In the genomic region with DNA sequence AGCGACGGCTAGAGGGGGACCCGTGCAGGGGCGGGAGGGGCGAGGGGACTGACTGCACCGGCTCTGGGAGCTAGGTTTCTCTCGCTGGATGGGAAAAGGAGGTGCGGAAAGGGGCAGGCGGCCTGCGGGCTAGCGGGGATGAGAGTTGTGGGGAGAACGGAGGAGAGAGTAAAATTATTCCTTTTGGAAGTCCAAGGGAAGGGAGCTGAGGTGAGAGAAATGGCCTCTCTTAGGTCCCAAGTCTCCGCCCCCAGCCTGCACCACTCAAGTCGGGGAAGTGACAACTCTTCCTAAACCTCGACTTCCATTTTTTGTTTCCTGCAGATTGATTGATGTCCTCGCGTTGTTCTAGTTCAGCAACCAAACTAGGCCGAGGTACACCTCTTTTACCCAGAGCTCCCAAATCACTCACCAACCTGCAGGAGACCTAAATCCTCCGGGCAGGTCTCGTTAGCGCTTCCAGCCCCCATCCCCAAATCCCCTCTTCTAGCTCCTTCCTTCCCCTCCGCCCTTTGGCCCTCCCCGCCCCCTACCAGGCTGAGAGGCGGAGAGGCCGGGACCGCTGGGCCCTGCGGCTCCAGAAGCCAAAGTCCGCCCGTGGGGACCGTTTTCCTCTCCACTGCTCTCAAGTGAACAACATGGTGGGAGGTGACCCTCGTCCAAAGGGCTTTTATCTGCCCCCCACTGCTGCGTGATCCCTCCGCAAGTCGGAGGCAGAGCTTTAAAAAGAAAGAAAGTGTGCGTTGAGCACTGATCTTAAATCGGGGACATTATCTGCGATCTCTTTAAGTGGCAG, we compare ENCODE assay signal across 1 cellular context.
TF ChIP-seq lines count a peak whose summit lies in the region.

No MANE protein-coding gene starts in this region.

TF ChIP-seq in HepG2, 621 proteins besides CTCF, POLR2A, EP300 and RAD21:
- TF ChIP-seq, protein P1, sequence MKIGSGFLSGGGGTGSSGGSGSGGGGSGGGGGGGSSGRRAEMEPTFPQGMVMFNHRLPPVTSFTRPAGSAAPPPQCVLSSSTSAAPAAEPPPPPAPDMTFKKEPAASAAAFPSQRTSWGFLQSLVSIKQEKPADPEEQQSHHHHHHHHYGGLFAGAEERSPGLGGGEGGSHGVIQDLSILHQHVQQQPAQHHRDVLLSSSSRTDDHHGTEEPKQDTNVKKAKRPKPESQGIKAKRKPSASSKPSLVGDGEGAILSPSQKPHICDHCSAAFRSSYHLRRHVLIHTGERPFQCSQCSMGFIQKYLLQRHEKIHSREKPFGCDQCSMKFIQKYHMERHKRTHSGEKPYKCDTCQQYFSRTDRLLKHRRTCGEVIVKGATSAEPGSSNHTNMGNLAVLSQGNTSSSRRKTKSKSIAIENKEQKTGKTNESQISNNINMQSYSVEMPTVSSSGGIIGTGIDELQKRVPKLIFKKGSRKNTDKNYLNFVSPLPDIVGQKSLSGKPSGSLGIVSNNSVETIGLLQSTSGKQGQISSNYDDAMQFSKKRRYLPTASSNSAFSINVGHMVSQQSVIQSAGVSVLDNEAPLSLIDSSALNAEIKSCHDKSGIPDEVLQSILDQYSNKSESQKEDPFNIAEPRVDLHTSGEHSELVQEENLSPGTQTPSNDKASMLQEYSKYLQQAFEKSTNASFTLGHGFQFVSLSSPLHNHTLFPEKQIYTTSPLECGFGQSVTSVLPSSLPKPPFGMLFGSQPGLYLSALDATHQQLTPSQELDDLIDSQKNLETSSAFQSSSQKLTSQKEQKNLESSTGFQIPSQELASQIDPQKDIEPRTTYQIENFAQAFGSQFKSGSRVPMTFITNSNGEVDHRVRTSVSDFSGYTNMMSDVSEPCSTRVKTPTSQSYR (CRISPR knock-in tag; IDR thresholded peaks at IDR 0.05; ENCODE audit: borderline replicate concordance): no peak
- TF ChIP-seq ZZZ3 (CRISPR knock-in tag; IDR thresholded peaks at IDR 0.05; ENCODE audit: borderline replicate concordance) (no peak), NCOA1 (CRISPR knock-in tag; IDR thresholded peaks at IDR 0.05) (no peak), MXD4 (CRISPR knock-in tag; IDR thresholded peaks at IDR 0.05) (no peak), ZNF20 (CRISPR knock-in tag; IDR thresholded peaks at IDR 0.05) (no peak), BCL6 (CRISPR knock-in tag; IDR thresholded peaks at IDR 0.05) (no peak), ONECUT2 (CRISPR knock-in tag; IDR thresholded peaks at IDR 0.05) (no peak), NFRKB (IDR thresholded peaks at IDR 0.05) (no peak), FOXA3 (CRISPR knock-in tag; IDR thresholded peaks at IDR 0.05) (no peak), ZNF510 (CRISPR knock-in tag; IDR thresholded peaks at IDR 0.05; ENCODE audit: low read depth) (no peak)
- TF ChIP-seq, protein P2, sequence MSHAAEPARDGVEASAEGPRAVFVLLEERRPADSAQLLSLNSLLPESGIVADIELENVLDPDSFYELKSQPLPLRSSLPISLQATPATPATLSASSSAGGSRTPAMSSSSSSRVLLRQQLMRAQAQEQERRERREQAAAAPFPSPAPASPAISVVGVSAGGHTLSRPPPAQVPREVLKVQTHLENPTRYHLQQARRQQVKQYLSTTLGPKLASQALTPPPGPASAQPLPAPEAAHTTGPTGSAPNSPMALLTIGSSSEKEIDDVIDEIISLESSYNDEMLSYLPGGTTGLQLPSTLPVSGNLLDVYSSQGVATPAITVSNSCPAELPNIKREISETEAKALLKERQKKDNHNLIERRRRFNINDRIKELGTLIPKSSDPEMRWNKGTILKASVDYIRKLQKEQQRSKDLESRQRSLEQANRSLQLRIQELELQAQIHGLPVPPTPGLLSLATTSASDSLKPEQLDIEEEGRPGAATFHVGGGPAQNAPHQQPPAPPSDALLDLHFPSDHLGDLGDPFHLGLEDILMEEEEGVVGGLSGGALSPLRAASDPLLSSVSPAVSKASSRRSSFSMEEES (CRISPR knock-in tag; IDR thresholded peaks at IDR 0.05): no peak
- TF ChIP-seq, protein P3, sequence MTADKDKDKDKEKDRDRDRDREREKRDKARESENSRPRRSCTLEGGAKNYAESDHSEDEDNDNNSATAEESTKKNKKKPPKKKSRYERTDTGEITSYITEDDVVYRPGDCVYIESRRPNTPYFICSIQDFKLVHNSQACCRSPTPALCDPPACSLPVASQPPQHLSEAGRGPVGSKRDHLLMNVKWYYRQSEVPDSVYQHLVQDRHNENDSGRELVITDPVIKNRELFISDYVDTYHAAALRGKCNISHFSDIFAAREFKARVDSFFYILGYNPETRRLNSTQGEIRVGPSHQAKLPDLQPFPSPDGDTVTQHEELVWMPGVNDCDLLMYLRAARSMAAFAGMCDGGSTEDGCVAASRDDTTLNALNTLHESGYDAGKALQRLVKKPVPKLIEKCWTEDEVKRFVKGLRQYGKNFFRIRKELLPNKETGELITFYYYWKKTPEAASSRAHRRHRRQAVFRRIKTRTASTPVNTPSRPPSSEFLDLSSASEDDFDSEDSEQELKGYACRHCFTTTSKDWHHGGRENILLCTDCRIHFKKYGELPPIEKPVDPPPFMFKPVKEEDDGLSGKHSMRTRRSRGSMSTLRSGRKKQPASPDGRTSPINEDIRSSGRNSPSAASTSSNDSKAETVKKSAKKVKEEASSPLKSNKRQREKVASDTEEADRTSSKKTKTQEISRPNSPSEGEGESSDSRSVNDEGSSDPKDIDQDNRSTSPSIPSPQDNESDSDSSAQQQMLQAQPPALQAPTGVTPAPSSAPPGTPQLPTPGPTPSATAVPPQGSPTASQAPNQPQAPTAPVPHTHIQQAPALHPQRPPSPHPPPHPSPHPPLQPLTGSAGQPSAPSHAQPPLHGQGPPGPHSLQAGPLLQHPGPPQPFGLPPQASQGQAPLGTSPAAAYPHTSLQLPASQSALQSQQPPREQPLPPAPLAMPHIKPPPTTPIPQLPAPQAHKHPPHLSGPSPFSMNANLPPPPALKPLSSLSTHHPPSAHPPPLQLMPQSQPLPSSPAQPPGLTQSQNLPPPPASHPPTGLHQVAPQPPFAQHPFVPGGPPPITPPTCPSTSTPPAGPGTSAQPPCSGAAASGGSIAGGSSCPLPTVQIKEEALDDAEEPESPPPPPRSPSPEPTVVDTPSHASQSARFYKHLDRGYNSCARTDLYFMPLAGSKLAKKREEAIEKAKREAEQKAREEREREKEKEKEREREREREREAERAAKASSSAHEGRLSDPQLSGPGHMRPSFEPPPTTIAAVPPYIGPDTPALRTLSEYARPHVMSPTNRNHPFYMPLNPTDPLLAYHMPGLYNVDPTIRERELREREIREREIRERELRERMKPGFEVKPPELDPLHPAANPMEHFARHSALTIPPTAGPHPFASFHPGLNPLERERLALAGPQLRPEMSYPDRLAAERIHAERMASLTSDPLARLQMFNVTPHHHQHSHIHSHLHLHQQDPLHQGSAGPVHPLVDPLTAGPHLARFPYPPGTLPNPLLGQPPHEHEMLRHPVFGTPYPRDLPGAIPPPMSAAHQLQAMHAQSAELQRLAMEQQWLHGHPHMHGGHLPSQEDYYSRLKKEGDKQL (CRISPR knock-in tag; IDR thresholded peaks at IDR 0.05; ENCODE audit: low read depth): no peak
TF ChIP-seq in HepG2: peak in this region for 0.
